Comparison of ENCODE assay signal across 11 cellular contexts in the genomic region with DNA sequence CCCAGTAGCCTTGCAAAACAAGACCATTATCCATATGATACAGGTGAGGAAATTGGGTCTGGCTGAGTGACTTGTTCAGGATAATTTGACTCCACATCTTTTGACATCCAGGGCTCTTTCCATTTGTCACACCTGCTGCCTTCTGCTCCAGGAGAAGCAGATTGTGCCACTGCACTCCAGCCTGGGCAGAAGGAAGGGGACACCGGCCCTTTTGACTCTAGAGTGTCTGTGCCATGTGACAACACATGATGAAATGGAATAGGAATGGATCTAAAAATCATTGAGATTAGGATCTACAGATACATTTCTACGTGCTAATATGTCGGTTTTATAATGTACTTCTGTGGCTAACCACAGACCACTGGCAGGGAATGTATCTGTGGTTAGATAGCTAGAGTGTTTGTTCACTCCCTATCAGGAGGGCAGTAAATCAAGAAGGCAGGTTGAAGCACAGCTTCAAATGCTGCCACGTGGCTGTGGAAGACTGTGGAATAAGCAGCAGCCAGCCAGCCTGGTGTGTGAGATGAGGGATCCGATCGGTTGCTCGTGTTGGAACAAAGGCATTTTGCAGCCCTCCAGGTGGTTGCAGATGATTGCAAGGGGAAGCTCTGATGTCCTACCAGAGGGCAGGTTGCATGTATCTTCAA. TPM values are rescaled to one million over a fixed set of nuclear protein-coding genes. Genes with fewer than 3 reads are reported as not detected.
A peak's percentile ranks its signal among the peaks of the same experiment; 100 is the strongest.
DNase-seq lines count a peak whose midpoint lies in the region; ATAC-seq, FAIRE-seq and TF ChIP-seq lines count a peak whose summit lies in the region.
"Had no signal": no experiment of that assay in that cellular context is flagged by ENCODE, and none has a peak within 500 bp of the region (broad histone marks: within the 10 kb centered on the region; RNA-seq: fewer than 3 reads in every experiment).

No MANE protein-coding gene starts in this region.

- H2AFZ ChIP-seq in OCI-LY3 (ENCODE audit: low read depth, low read length) (no peak overlapping the region), fibroblast of lung (ENCODE audit: low read length) (no peak overlapping the region)

- H3K79me2 ChIP-seq in OCI-LY3 (ENCODE audit: low read length) (peaks cover 79% of the 10 kb centered on the region), fibroblast of lung (ENCODE audit: control insufficient read depth, insufficient read depth, low read length) (no peaks in the 10 kb centered on the region)

- POLR2A ChIA-PET in MCF 10A (lab: Yijun Ruan, JAX) = no interaction called here

- H3K27ac ChIP-seq in breast epithelium (no peak overlapping the region), OCI-LY3 (ENCODE audit: low read length) (no peak overlapping the region), fibroblast of lung (ENCODE audit: insufficient read depth, low read length) (no peak overlapping the region)

- DNase-seq in MCF 10A (ENCODE audit: unreplicated experiment) = peak; percentile 6
- DNase-seq in breast epithelium (ENCODE audit: low spot score in 2 of 2) = no peak
- DNase-seq in fibroblast of lung (ENCODE audit: low read depth in 2 of 2) = peak; percentile 79 to 96
- peak; percentile 48 for DNase-seq in urothelium cell line (ENCODE audit: low spot score)
- DNase-seq in SKM-1 (lab: John Stamatoyannopoulos, UW; ENCODE audit: unreplicated experiment) = no peak
- DNase-seq: NK-92 treated with Interleukin-12 subunit alpha and Interleukin-12 subunit beta, amount 100 ng/mL, for 24 hours had no signal

- no peaks in the 10 kb centered on the region for H3K36me3 Mint-ChIP-seq in MCF 10A (ENCODE audit: insufficient read depth, unreplicated experiment)

- ATAC-seq in GM21737 (IDR thresholded peaks at IDR 0.05; ENCODE audit: unreplicated experiment) = no peak
- ATAC-seq in HG02885 (IDR thresholded peaks at IDR 0.05; ENCODE audit: poor library complexity, unreplicated experiment) = no peak

- no peak for TF ChIP-seq CTCF in MCF 10A (IDR thresholded peaks at IDR 0.05; ENCODE audit: unreplicated experiment)
- no peak for TF ChIP-seq CTCF in breast epithelium (IDR thresholded peaks at IDR 0.05)
- no peak for TF ChIP-seq CTCF in OCI-LY3 (IDR thresholded peaks at IDR 0.05; ENCODE audit: low read depth, low read length)
- TF ChIP-seq CTCF in fibroblast of lung (conservative IDR thresholded peaks at IDR 0.05 in 1 of 2, IDR thresholded peaks at IDR 0.05 in 1 of 2; ENCODE audit: low read depth in 1 of 2, low read length in 2 of 2) = no peak

- H3K4me3 ChIP-seq in breast epithelium (no peak overlapping the region), OCI-LY3 (ENCODE audit: low read length) (no peak overlapping the region), fibroblast of lung (replicated peaks in 1 of 4; ENCODE audit: control extremely low read depth in 1 of 4, insufficient read depth in 1 of 4, low read depth in 3 of 4, low read length in 4 of 4) (no peak overlapping the region)

- H3K4me1 ChIP-seq in breast epithelium (no peaks in the 10 kb centered on the region), OCI-LY3 (ENCODE audit: low read length) (peaks cover 38% of the 10 kb centered on the region), fibroblast of lung (ENCODE audit: control insufficient read depth, extremely low read depth, insufficient read depth, low read length) (no peaks in the 10 kb centered on the region)

- CTCF ChIA-PET in MCF 10A (lab: Yijun Ruan, JAX) = interaction anchor here (1.1 kb wide), 1 partner anchor 8 kb away, joined by 4 read pairs; no protein-coding TSS in a partner anchor

- H3K4me2 ChIP-seq in OCI-LY3 (ENCODE audit: low read length) (peak overlapping the region; percentile 60), fibroblast of lung (ENCODE audit: extremely low read depth, insufficient read depth, low read length) (no peak overlapping the region)

- intact Hi-C loops in MCF 10A (cut with micrococcal nuclease) = no loop called here
- intact Hi-C loops in breast epithelium (cut with DNase I; ENCODE audit: low total_unique reads) = no loop called here

- H3K9me3 Mint-ChIP-seq in MCF 10A (ENCODE audit: unreplicated experiment) = no peaks in the 10 kb centered on the region
- H3K9me3 Mint-ChIP-seq: activated T-helper 2 cell treated with anti-CD3 and anti-CD28 coated beads, Interferon-gamma antibody, Interleukin-2, Interleukin-4, amounts not matched to agents 10 μg/mL and 5 μg/mL and 100 μg/mL, durations not matched to agents 14 hours and 24 hours and 36 hours; CD8-positive, alpha-beta memory T cell had no signal

- H3K27me3 Mint-ChIP-seq in MCF 10A (ENCODE audit: insufficient read depth, unreplicated experiment) = peaks cover 9% of the 10 kb centered on the region

- H3K27me3 ChIP-seq in breast epithelium = no peaks in the 10 kb centered on the region
- no peaks in the 10 kb centered on the region for H3K27me3 ChIP-seq in OCI-LY3 (ENCODE audit: low read depth, low read length)
- no peaks in the 10 kb centered on the region for H3K27me3 ChIP-seq in fibroblast of lung (ENCODE audit: control insufficient read depth, insufficient read depth, low read length)

- H3K9ac ChIP-seq in OCI-LY3 (ENCODE audit: low read length) = no peak overlapping the region; the same call in 1 of the 2 replicates
- H3K9ac ChIP-seq in fibroblast of lung (ENCODE audit: insufficient read depth, low read length) = no peak overlapping the region

- no peak for TF ChIP-seq POLR2A in breast epithelium (IDR thresholded peaks at IDR 0.05)

- peaks cover 7% of the 10 kb centered on the region for H3K4me1 Mint-ChIP-seq in MCF 10A (ENCODE audit: insufficient read depth, unreplicated experiment)

- H3K27ac Mint-ChIP-seq in MCF 10A (ENCODE audit: low read depth, unreplicated experiment) = no peak overlapping the region
- H3K27ac Mint-ChIP-seq: activated T-helper 2 cell treated with anti-CD3 and anti-CD28 coated beads, Interferon-gamma antibody, Interleukin-2, Interleukin-4, amounts not matched to agents 10 μg/mL and 5 μg/mL and 100 μg/mL, durations not matched to agents 14 hours and 24 hours and 36 hours had no signal

- H4K20me1 ChIP-seq in OCI-LY3 (ENCODE audit: insufficient read depth, low read length) (0 out of 2 replicates have a peak, but pooled peaks cover under 1% of the 10 kb centered on the region), fibroblast of lung (ENCODE audit: control insufficient read depth, extremely low read depth, insufficient read depth, low read length) (no peaks in the 10 kb centered on the region)

- no TSS peak for BruUV-seq in MCF 10A (replicated peaks; lab: Mats Ljungman, UMichigan)

- H3K36me3 ChIP-seq in breast epithelium (no peaks in the 10 kb centered on the region), OCI-LY3 (replicated peaks; ENCODE audit: low read depth, low read length) (peaks cover 11% of the 10 kb centered on the region), fibroblast of lung (ENCODE audit: control insufficient read depth, insufficient read depth, low read length) (no peaks in the 10 kb centered on the region)

- H3K9me3 ChIP-seq in breast epithelium (no peaks in the 10 kb centered on the region), OCI-LY3 (ENCODE audit: insufficient read depth, low read length) (no peaks in the 10 kb centered on the region), fibroblast of lung (ENCODE audit: control insufficient read depth, insufficient read depth, low read depth, low read length) (no peaks in the 10 kb centered on the region)

- no peak overlapping the region for H3K4me3 Mint-ChIP-seq in MCF 10A (ENCODE audit: unreplicated experiment)

- FAIRE-seq in urothelium cell line (lab: Jason Lieb, UNC) = no peak

RNA-seq across cellular contexts. Expression of a gene that starts 28.4 kb away (rescaled TPM):
- total RNA-seq in MCF 10A (2022) (9.5 and 11.6 TPM in 2 replicates), breast epithelium (10 to 100 TPM; 11.3 to 26.1 (median 25.9) TPM), fibroblast of lung (36.2 and 74.5 TPM in 2 replicates)
- 22.4 and 25.5 TPM in 2 replicates for polyA plus RNA-seq in fibroblast of lung
- 21.6 and 24.6 TPM in 2 replicates for polyA plus RNA-seq in fibroblast of lung (2012)
- 33.5 and 66.1 TPM in 2 replicates for polyA minus RNA-seq in fibroblast of lung (ENCODE audit: low replicate concordance)
- polyA plus RNA-seq: CD8-positive, alpha-beta memory T cell had no signal

Comparison
In these comparisons a context has a peak if more than half of its experiments do, and no peak if none do; other contexts are left out.
1. DNase-seq: peak in MCF 10A (single experiment), fibroblast of lung (2 of 2) and urothelium cell line (single experiment); none in breast epithelium (0 of 2) and SKM-1 (single experiment).